22 cellular contexts compared by ENCODE assay signal in genomic region chr5:177550120-177550519, GRCh38. TPM values are rescaled to one million over a fixed set of nuclear protein-coding genes. Genes with fewer than 3 reads are reported as not detected.
DNase-seq lines count a peak whose midpoint lies in the region; ATAC-seq, FAIRE-seq and TF ChIP-seq lines count a peak whose summit lies in the region.
"Had no signal": no experiment of that assay in that cellular context is flagged by ENCODE, and none has a peak within 500 bp of the region (broad histone marks: within the 10 kb centered on the region; RNA-seq: fewer than 3 reads in every experiment).

No MANE protein-coding gene starts in this region.

- H3K27me3 ChIP-seq in breast epithelium (no peaks in the 10 kb centered on the region), GM12878 (replicated peaks in 1 of 2; ENCODE audit: control insufficient read depth in 2 of 2, insufficient read depth in 2 of 2, low read length in 1 of 2) (no peaks in the 10 kb centered on the region)
- H3K27me3 ChIP-seq: MG63, Peyer's patch, SJCRH30 had no signal

- no peak for TF ChIP-seq RAD21 in GM12878 (IDR thresholded peaks at IDR 0.05; ENCODE audit: insufficient read depth, low read depth, low read length)

- H3K4me3 Mint-ChIP-seq in MCF 10A (ENCODE audit: unreplicated experiment): no peak overlapping the region
- H3K4me3 Mint-ChIP-seq in neural crest cell: peak overlapping the region; percentile 69
- no peak overlapping the region for H3K4me3 Mint-ChIP-seq in natural killer cell

- H3K36me3 ChIP-seq in breast epithelium: no peaks in the 10 kb centered on the region
- H3K36me3 ChIP-seq in GM12878 (ENCODE audit: control insufficient read depth in 2 of 2, insufficient read depth in 2 of 2, low read length in 1 of 2): peaks cover 0 to 9% of the 10 kb centered on the region in 2 experiments; a peak in 1 of 4 replicates

- no peaks in the 10 kb centered on the region for H3K9me3 ChIP-seq in breast epithelium
- H3K9me3 ChIP-seq in GM12878 (replicated peaks; ENCODE audit: control insufficient read depth, insufficient read depth, low read length): no peaks in the 10 kb centered on the region
- H3K9me3 ChIP-seq: Peyer's patch, SJCRH30 had no signal

- no peak for TF ChIP-seq EP300 in GM12878 (IDR thresholded peaks at IDR 0.05; ENCODE audit: borderline replicate concordance in 1 of 2, control insufficient read depth in 1 of 2, low read depth in 2 of 2, low read length in 2 of 2)

- H3K27ac Mint-ChIP-seq in MCF 10A (ENCODE audit: low read depth, unreplicated experiment) (peak overlapping the region; percentile 27), neural crest cell (ENCODE audit: unreplicated experiment) (no peak overlapping the region), natural killer cell (no peak overlapping the region)

- peaks cover 57% of the 10 kb centered on the region for H3K4me1 Mint-ChIP-seq in MCF 10A (ENCODE audit: insufficient read depth, unreplicated experiment)
- H3K4me1 Mint-ChIP-seq in neural crest cell: peaks cover 41% of the 10 kb centered on the region
- H3K4me1 Mint-ChIP-seq in natural killer cell: peaks cover 37 to 43% of the 10 kb centered on the region in 2 donors

- POLR2A ChIA-PET in MCF 10A (lab: Yijun Ruan, JAX): no interaction called here
- POLR2A ChIA-PET in GM12878 (lab: Charles Lee): interaction anchor here (0.6 to 0.7 kb wide), 3 partner anchors 16 to 647 kb away, joined by 3 to 4 read pairs (median 3); no protein-coding TSS in a partner anchor

- peaks cover 24% of the 10 kb centered on the region for H3K79me2 ChIP-seq in GM12878 (ENCODE audit: control insufficient read depth, insufficient read depth, low read length)

- H3K9ac ChIP-seq in GM12878 (ENCODE audit: control insufficient read depth, insufficient read depth, low read length): no peak overlapping the region

- BruUV-seq in MCF 10A (replicated peaks; lab: Mats Ljungman, UMichigan) (no TSS peak), GM12878 (replicated peaks; lab: Mats Ljungman, UMichigan) (no TSS peak)

- no peak overlapping the region for H2AFZ ChIP-seq in GM12878 (ENCODE audit: control insufficient read depth, low read depth, low read length)

- DNase-seq in MCF 10A (ENCODE audit: unreplicated experiment) (no peak), breast epithelium (ENCODE audit: low spot score in 2 of 2) (no peak), GM12878 (ENCODE audit: low read depth, low spot score) (no peak), neural crest cell (ENCODE audit: low read depth, low spot score) (no peak), natural killer cell (no peak), GM13976 (ENCODE audit: low spot score) (no peak)
- DNase-seq: 8988T, DMS53, GDM1, Kasumi-1, MG63, NCI-H1105, NCI-H146, NCI-H2029 treated with DMSO at 0.1 percent for 48 hours, NCI-H345, NCI-H526, Peyer's patch, SJCRH30 had no signal

- SMC1A ChIA-PET in GM12878 (lab: Charles Lee; ENCODE audit: uncharacterized antibody, unreplicated experiment): no interaction called here

- 94% methylated on average over 1 of the region's 1 CpG for WGBS in GM12878 (ENCODE audit: insufficient coverage, insufficient replicate concordance, low lambda C conversion rate, missing lambda C conversion rate)

- CTCF ChIA-PET in MCF 10A (lab: Yijun Ruan, JAX) (interaction anchor here (0.6 to 1.2 kb wide), 2 partner anchors 27 to 1017 kb away, joined by 3 read pairs; no protein-coding TSS in a partner anchor), GM12878 (lab: Yijun Ruan, JAX) (no interaction called here)

- no peaks in the 10 kb centered on the region for H3K27me3 Mint-ChIP-seq in MCF 10A (ENCODE audit: insufficient read depth, unreplicated experiment)
- no peaks in the 10 kb centered on the region for H3K27me3 Mint-ChIP-seq in neural crest cell (ENCODE audit: low read depth)
- no peaks in the 10 kb centered on the region for H3K27me3 Mint-ChIP-seq in natural killer cell (ENCODE audit: low read depth in 2 of 2)

- RAD21 ChIA-PET in GM12878 (lab: Charles Lee; ENCODE audit: unreplicated experiment): no interaction called here

- H3K27ac ChIP-seq in breast epithelium (no peak overlapping the region), GM12878 (ENCODE audit: control insufficient read depth, insufficient read depth) (no peak overlapping the region)
- H3K27ac ChIP-seq: C4-2B, Peyer's patch, SJCRH30 had no signal

- intact Hi-C loops in MCF 10A (cut with micrococcal nuclease) (no loop called here), breast epithelium (cut with DNase I; ENCODE audit: low total_unique reads) (loop anchor here (5.0 kb wide), 1 partner anchor 982 kb away; no protein-coding TSS in a partner anchor), GM12878 (cut with micrococcal nuclease; ENCODE audit: unreplicated experiment) (loop anchor here (5.0 kb wide), 1 partner anchor 33 kb away; the partner anchor contains the start of gene DDX41), natural killer cell (cut with micrococcal nuclease) (no loop called here)

- no peak overlapping the region for H3K4me2 ChIP-seq in GM12878 (ENCODE audit: control insufficient read depth, insufficient read depth)

- no peak for ATAC-seq in GM12878
- no peak for ATAC-seq in natural killer cell
- ATAC-seq in HG02642 (IDR thresholded peaks at IDR 0.05; ENCODE audit: poor library complexity, unreplicated experiment): no peak

- no peak for TF ChIP-seq CTCF in MCF 10A (IDR thresholded peaks at IDR 0.05; ENCODE audit: unreplicated experiment)
- no peak for TF ChIP-seq CTCF in breast epithelium (IDR thresholded peaks at IDR 0.05)
- no peak for TF ChIP-seq CTCF in GM12878 (IDR thresholded peaks at IDR 0.05 in 2 of 3, conservative IDR thresholded peaks at IDR 0.05 in 1 of 3; ENCODE audit: control insufficient read depth in 2 of 3, extremely low read depth in 1 of 3, insufficient read depth in 1 of 3, low read depth in 3 of 3, low read length in 3 of 3)
- no peak for TF ChIP-seq CTCF in neural crest cell (conservative IDR thresholded peaks at IDR 0.05)
- no peak for TF ChIP-seq CTCF in natural killer cell (IDR thresholded peaks at IDR 0.05)
- no peak for TF ChIP-seq CTCF in GM13976 (IDR thresholded peaks at IDR 0.05; ENCODE audit: borderline replicate concordance, control extremely low read depth, extremely low read depth, insufficient read depth, missing control alignments)

- in situ Hi-C loops in GM12878 (cut with MboI): no loop called here
- in situ Hi-C loops in GM13976 (cut with MboI; ENCODE audit: low sequenced_read_pairs, unreplicated experiment): no loop called here

- H3K4me1 ChIP-seq in breast epithelium (peaks cover 7 to 11% of the 10 kb centered on the region in 2 donors), GM12878 (ENCODE audit: control insufficient read depth, insufficient read depth, low read length) (peaks cover 8% of the 10 kb centered on the region)

- FAIRE-seq in GM12878 (lab: Jason Lieb, UNC): no peak
- FAIRE-seq: D721Med, H54 had no signal

- H3K9me3 Mint-ChIP-seq in MCF 10A (ENCODE audit: unreplicated experiment) (no peaks in the 10 kb centered on the region), neural crest cell (no peaks in the 10 kb centered on the region), natural killer cell (no peaks in the 10 kb centered on the region)

- TF ChIP-seq POLR2A in breast epithelium (IDR thresholded peaks at IDR 0.05) (no peak), GM12878 (IDR thresholded peaks at IDR 0.05; ENCODE audit: low read depth, low read length) (no peak)

- H3K4me3 ChIP-seq in breast epithelium (no peak overlapping the region), GM12878 (no peak overlapping the region)
- H3K4me3 ChIP-seq: MG63, Peyer's patch, SJCRH30 had no signal

- H3K36me3 Mint-ChIP-seq in MCF 10A (ENCODE audit: insufficient read depth, unreplicated experiment) (peaks cover 49% of the 10 kb centered on the region), neural crest cell (ENCODE audit: low read depth) (peaks cover 6% of the 10 kb centered on the region), natural killer cell (no peaks in the 10 kb centered on the region)

- no peaks in the 10 kb centered on the region; the same call in 1 of the 2 replicates for H4K20me1 ChIP-seq in GM12878 (ENCODE audit: control insufficient read depth, insufficient read depth)

RNA-seq across cellular contexts. Expression of gene FAM193B, which starts 4.2 kb away (rescaled TPM):
- total RNA-seq in MCF 10A (2022): 73.5 and 80.4 TPM in 2 replicates
- 10 to 100 TPM; 35.4 to 81.5 (median 77.0) TPM for total RNA-seq in breast epithelium
- total RNA-seq in GM12878 (2013; cell fraction: nucleolus; rRNA removed): 77.1 and 93.7 TPM in 2 replicates
- total RNA-seq in GM12878 (2014; rRNA removed): 29.3 and 32.4 TPM in 2 replicates
- total RNA-seq in GM12878 (2014; rRNA removed; fragmentation: Illumina TruSeq; extraction: Trizol): 22.6 and 26.2 TPM in 2 replicates
- total RNA-seq in GM12878 (2021): 34.3 and 47.0 TPM in 2 replicates
- 40.4 TPM for polyA plus RNA-seq in GM12878 (2011; ENCODE audit: low read depth)
- 26.7 and 37.8 TPM in 2 replicates for polyA plus RNA-seq in GM12878 (2011; rRNA removed)
- polyA plus RNA-seq in GM12878 (2011; cell fraction: cytosol; rRNA removed): 33.1 and 39.8 TPM in 2 replicates
- 225 and 240 TPM in 2 replicates for polyA plus RNA-seq in GM12878 (2011; cell fraction: nucleus; rRNA removed)
- polyA plus RNA-seq in GM12878 (2012): 50.5 and 58.2 TPM in 2 replicates
- 10.7 and 27.6 TPM in 2 replicates for polyA plus RNA-seq in GM12878 (2014; fragmentation: Illumina TruSeq; extraction: Trizol)
- 10 to 100 TPM in 1 of 2 experiments, 1 to 10 TPM in 1; 3.3 to 11.1 TPM for polyA plus RNA-seq in GM12878 (2014; fragmentation: Nextera tagmentation; extraction: Ambion mirVana)
- polyA plus RNA-seq in GM12878 (2014; rRNA removed): 44.1 and 51.8 TPM in 2 replicates
- polyA plus RNA-seq in GM12878 (2016; fragmentation: Nextera tagmentation; extraction: Ambion mirVana): 10 to 100 TPM in 1 of 2 experiments, 1 to 10 TPM in 1; 9.0 to 14.5 TPM
- polyA minus RNA-seq in GM12878 (2011; rRNA and poly(A)+ RNA removed): 11.3 and 19.0 TPM in 2 replicates
- polyA minus RNA-seq in GM12878 (2011; cell fraction: cytosol; rRNA and poly(A)+ RNA removed): 10.3 and 14.2 TPM in 2 replicates
- polyA minus RNA-seq in GM12878 (2011; cell fraction: nucleus; rRNA and poly(A)+ RNA removed): 25.0 and 38.2 TPM in 2 replicates
- 96.3 and 98.4 TPM in 2 replicates for total RNA-seq in neural crest cell
- 100 to 1,000 TPM; 203 to 235 (median 216) TPM for total RNA-seq in natural killer cell

RNA-seq across cellular contexts. Expression of gene DDX41, which starts 33.4 kb away (rescaled TPM):
- total RNA-seq in MCF 10A (2022) (125 and 135 TPM in 2 replicates), breast epithelium (100 to 1,000 TPM in 2 of 3 donors, 10 to 100 TPM in 1; 76.0 to 110 (median 103) TPM), GM12878 (2014; rRNA removed) (184 and 215 TPM in 2 replicates), GM12878 (2014; rRNA removed; fragmentation: Illumina TruSeq; extraction: Trizol) (56.3 and 59.3 TPM in 2 replicates), GM12878 (2021) (136 and 149 TPM in 2 replicates), neural crest cell (125 and 130 TPM in 2 replicates), natural killer cell (100 to 1,000 TPM in 1 of 3 donors, 10 to 100 TPM in 2; 66.6 to 106 (median 78.3) TPM)
- total RNA-seq in GM12878 (2013; cell fraction: nucleolus; rRNA removed): 139 and 149 TPM in 2 replicates
- 86.4 TPM for polyA plus RNA-seq in GM12878 (2011; ENCODE audit: low read depth)
- polyA plus RNA-seq in GM12878 (2011; rRNA removed) (83.0 and 114 TPM in 2 replicates), GM12878 (2014; fragmentation: Illumina TruSeq; extraction: Trizol) (36.1 and 59.5 TPM in 2 replicates), GM12878 (2014; fragmentation: Nextera tagmentation; extraction: Ambion mirVana) (10 to 100 TPM; 32.7 to 67.6 TPM), GM12878 (2014; rRNA removed) (176 and 216 TPM in 2 replicates), GM12878 (2016; fragmentation: Nextera tagmentation; extraction: Ambion mirVana) (100 to 1,000 TPM in 1 of 2 experiments, 10 to 100 TPM in 1; 85.9 to 101 TPM)
- 164 and 232 TPM in 2 replicates for polyA plus RNA-seq in GM12878 (2011; cell fraction: cytosol; rRNA removed)
- 533 and 587 TPM in 2 replicates for polyA plus RNA-seq in GM12878 (2011; cell fraction: nucleus; rRNA removed)
- 160 and 166 TPM in 2 replicates for polyA plus RNA-seq in GM12878 (2012)
- 125 and 201 TPM in 2 replicates for polyA minus RNA-seq in GM12878 (2011; rRNA and poly(A)+ RNA removed)
- polyA minus RNA-seq in GM12878 (2011; cell fraction: cytosol; rRNA and poly(A)+ RNA removed): 40.6 and 85.2 TPM in 2 replicates
- polyA minus RNA-seq in GM12878 (2011; cell fraction: nucleus; rRNA and poly(A)+ RNA removed): 141 and 184 TPM in 2 replicates

RNA-seq across cellular contexts. Expression of gene DOK3, which starts 40.5 kb away (rescaled TPM):
- total RNA-seq in MCF 10A (2022) (5.4 and 6.0 TPM in 2 replicates), breast epithelium (1 to 10 TPM; 1.6 to 7.2 (median 6.6) TPM), GM12878 (2014; rRNA removed) (48.8 and 52.6 TPM in 2 replicates), GM12878 (2014; rRNA removed; fragmentation: Illumina TruSeq; extraction: Trizol) (16.4 and 17.7 TPM in 2 replicates), GM12878 (2021) (95.3 and 107 TPM in 2 replicates), neural crest cell (10.5 and 11.4 TPM in 2 replicates), natural killer cell (10 to 100 TPM in 1 of 3 donors, 1 to 10 TPM in 2; 3.5 to 19.8 (median 9.1) TPM)
- 146 and 175 TPM in 2 replicates for total RNA-seq in GM12878 (2013; cell fraction: nucleolus; rRNA removed)
- polyA plus RNA-seq in GM12878 (2011; ENCODE audit: low read depth): 36.3 TPM
- polyA plus RNA-seq in GM12878 (2011; rRNA removed) (26.3 and 51.5 TPM in 2 replicates), GM12878 (2014; fragmentation: Illumina TruSeq; extraction: Trizol) (42.7 and 47.0 TPM in 2 replicates), GM12878 (2014; fragmentation: Nextera tagmentation; extraction: Ambion mirVana) (1 to 10 TPM; 6.6 to 8.0 TPM), GM12878 (2014; rRNA removed) (89.0 and 112 TPM in 2 replicates), GM12878 (2016; fragmentation: Nextera tagmentation; extraction: Ambion mirVana) (10 to 100 TPM; 53.7 to 68.5 TPM)
- polyA plus RNA-seq in GM12878 (2011; cell fraction: cytosol; rRNA removed): 68.7 and 85.6 TPM in 2 replicates
- polyA plus RNA-seq in GM12878 (2011; cell fraction: nucleus; rRNA removed): 247 and 263 TPM in 2 replicates
- polyA plus RNA-seq in GM12878 (2012): 84.1 and 86.7 TPM in 2 replicates
- 19.3 and 39.3 TPM in 2 replicates for polyA minus RNA-seq in GM12878 (2011; rRNA and poly(A)+ RNA removed)
- polyA minus RNA-seq in GM12878 (2011; cell fraction: cytosol; rRNA and poly(A)+ RNA removed): 25.3 and 28.3 TPM in 2 replicates
- polyA minus RNA-seq in GM12878 (2011; cell fraction: nucleus; rRNA and poly(A)+ RNA removed): 35.3 and 49.6 TPM in 2 replicates

RNA-seq across cellular contexts. Expression of gene TMED9, which starts 41.9 kb away (rescaled TPM):
- total RNA-seq in MCF 10A (2022): 301 and 365 TPM in 2 replicates
- total RNA-seq in breast epithelium: 100 to 1,000 TPM in 1 of 3 donors, 10 to 100 TPM in 2; 75.4 to 109 (median 95.1) TPM
- total RNA-seq in GM12878 (2013; cell fraction: nucleolus; rRNA removed): 67.6 and 67.8 TPM in 2 replicates
- total RNA-seq in GM12878 (2014; rRNA removed): 36.2 and 44.8 TPM in 2 replicates
- total RNA-seq in GM12878 (2014; rRNA removed; fragmentation: Illumina TruSeq; extraction: Trizol): 40.3 and 44.9 TPM in 2 replicates
- total RNA-seq in GM12878 (2021): 121 and 127 TPM in 2 replicates
- 76.7 TPM for polyA plus RNA-seq in GM12878 (2011; ENCODE audit: low read depth)
- 96.0 and 138 TPM in 2 replicates for polyA plus RNA-seq in GM12878 (2011; rRNA removed)
- 152 and 160 TPM in 2 replicates for polyA plus RNA-seq in GM12878 (2011; cell fraction: cytosol; rRNA removed)
- 55.1 and 67.2 TPM in 2 replicates for polyA plus RNA-seq in GM12878 (2011; cell fraction: nucleus; rRNA removed)
- polyA plus RNA-seq in GM12878 (2012): 162 and 175 TPM in 2 replicates
- polyA plus RNA-seq in GM12878 (2014; fragmentation: Illumina TruSeq; extraction: Trizol): 41.8 and 89.6 TPM in 2 replicates
- 10 to 100 TPM; 35.7 to 46.6 TPM for polyA plus RNA-seq in GM12878 (2014; fragmentation: Nextera tagmentation; extraction: Ambion mirVana)
- 144 and 157 TPM in 2 replicates for polyA plus RNA-seq in GM12878 (2014; rRNA removed)
- polyA plus RNA-seq in GM12878 (2016; fragmentation: Nextera tagmentation; extraction: Ambion mirVana): 100 to 1,000 TPM; 125 to 136 TPM
- 130 and 153 TPM in 2 replicates for polyA minus RNA-seq in GM12878 (2011; rRNA and poly(A)+ RNA removed)
- 29.7 and 39.8 TPM in 2 replicates for polyA minus RNA-seq in GM12878 (2011; cell fraction: cytosol; rRNA and poly(A)+ RNA removed)
- 32.4 and 35.7 TPM in 2 replicates for polyA minus RNA-seq in GM12878 (2011; cell fraction: nucleus; rRNA and poly(A)+ RNA removed)
- 108 and 113 TPM in 2 replicates for total RNA-seq in neural crest cell
- total RNA-seq in natural killer cell: 100 to 1,000 TPM in 1 of 3 donors, 10 to 100 TPM in 2; 91.2 to 114 (median 94.4) TPM

RNA-seq across cellular contexts. Expression of gene B4GALT7, which starts 49.8 kb away (rescaled TPM):
- total RNA-seq in MCF 10A (2022) (37.9 and 38.8 TPM in 2 replicates), breast epithelium (10 to 100 TPM; 21.4 to 27.5 (median 22.6) TPM), GM12878 (2014; rRNA removed) (22.9 and 23.2 TPM in 2 replicates), GM12878 (2014; rRNA removed; fragmentation: Illumina TruSeq; extraction: Trizol) (8.4 and 9.8 TPM in 2 replicates), GM12878 (2021) (22.5 and 23.6 TPM in 2 replicates), neural crest cell (30.0 and 30.1 TPM in 2 replicates), natural killer cell (10 to 100 TPM; 28.7 to 38.5 (median 28.7) TPM)
- 26.8 and 28.4 TPM in 2 replicates for total RNA-seq in GM12878 (2013; cell fraction: nucleolus; rRNA removed)
- 10.5 TPM for polyA plus RNA-seq in GM12878 (2011; ENCODE audit: low read depth)
- polyA plus RNA-seq in GM12878 (2011; rRNA removed) (3.1 and 7.2 TPM in 2 replicates), GM12878 (2014; fragmentation: Illumina TruSeq; extraction: Trizol) (2.4 and 8.3 TPM in 2 replicates), GM12878 (2014; fragmentation: Nextera tagmentation; extraction: Ambion mirVana) (1 to 10 TPM in 1 of 2 experiments, under 1 TPM in 1; 0.34 to 2.3 TPM), GM12878 (2014; rRNA removed) (23.2 and 24.5 TPM in 2 replicates), GM12878 (2016; fragmentation: Nextera tagmentation; extraction: Ambion mirVana) (10 to 100 TPM; 25.9 to 27.3 TPM)
- 11.3 and 16.8 TPM in 2 replicates for polyA plus RNA-seq in GM12878 (2011; cell fraction: cytosol; rRNA removed)
- polyA plus RNA-seq in GM12878 (2011; cell fraction: nucleus; rRNA removed): 28.7 and 28.9 TPM in 2 replicates
- polyA plus RNA-seq in GM12878 (2012): 17.3 and 18.5 TPM in 2 replicates
- polyA minus RNA-seq in GM12878 (2011; rRNA and poly(A)+ RNA removed): 6.2 and 11.6 TPM in 2 replicates
- polyA minus RNA-seq in GM12878 (2011; cell fraction: cytosol; rRNA and poly(A)+ RNA removed): 4.4 and 4.5 TPM in 2 replicates
- 10.5 and 17.5 TPM in 2 replicates for polyA minus RNA-seq in GM12878 (2011; cell fraction: nucleus; rRNA and poly(A)+ RNA removed)

Comparison
In these comparisons a context has a peak if more than half of its experiments do, and no peak if none do; other contexts are left out.
1. intact Hi-C loops: an anchor here in breast epithelium (5.0 kb wide) and GM12878 (5.0 kb wide); none called in MCF 10A and natural killer cell.